In genomic region chr3:21414506-21414905, GRCh38 we compare ENCODE assay signal across 27 cellular contexts.
"Had no signal": no experiment of that assay in that cellular context is flagged by ENCODE, and none has a peak within 500 bp of the region (broad histone marks: within the 10 kb centered on the region; RNA-seq: fewer than 3 reads in every experiment).

No MANE protein-coding gene starts in this region.

- DNase-seq: activated B cell treated with CpG ODN at 0.5 μM for 24 hours; activated CD4-positive, alpha-beta memory T cell treated with anti-CD3 and anti-CD28 coated beads for 36 hours; activated CD4-positive, alpha-beta T cell treated with anti-CD3 and anti-CD28 coated beads for 4 hours; activated CD4-positive, alpha-beta T cell treated with anti-CD3 and anti-CD28 coated beads, Interleukin-2, amount 10 ng/mL, durations not matched to agents 24 days and 14 days; activated CD4-positive, alpha-beta T cell treated with anti-CD3 and anti-CD28 coated beads, Interleukin-2, amount 50 U/mL, for 1 hour; activated CD4-positive, alpha-beta T cell treated with anti-CD3 and anti-CD28 coated beads, Interleukin-2, amount 50 U/mL, for 4 hours; activated CD4-positive, CD25-positive, alpha-beta regulatory T cell treated with anti-CD3 and anti-CD28 coated beads, Interleukin-2, amount 50 U/mL, for 72 hours; activated CD8-positive, alpha-beta memory T cell treated with anti-CD3 and anti-CD28 coated beads, Interleukin-2, amount 50 U/mL, for 4 hours; activated CD8-positive, alpha-beta T cell treated with anti-CD3 and anti-CD28 coated beads for 36 hours; activated effector memory CD4-positive, alpha-beta T cell treated with Interleukin-2 at 50 U/mL for 16 hours; activated gamma-delta T cell; activated naive CD4-positive, alpha-beta T cell treated with anti-CD3 and anti-CD28 coated beads, Interleukin-2, amount 10 ng/mL, durations not matched to agents 7 days and 5 days; activated naive CD4-positive, alpha-beta T cell treated with Interleukin-2 at 50 U/mL for 16 hours; activated naive CD8-positive, alpha-beta T cell treated with anti-CD3 and anti-CD28 coated beads, Interleukin-2, amount 10 ng/mL, durations not matched to agents 7 days and 5 days; activated naive CD8-positive, alpha-beta T cell treated with anti-CD3 and anti-CD28 coated beads, Interleukin-2, amount 50 U/mL, for 24 hours; activated T-cell treated with anti-CD3 and anti-CD28 coated beads for 4 hours; activated T-cell treated with anti-CD3 and anti-CD28 coated beads, Interleukin-2, amount 50 U/mL, for 1 hour; activated T-cell treated with anti-CD3 and anti-CD28 coated beads, Interleukin-2, amount 50 U/mL, for 4 hours; amygdala; anterior cingulate cortex; central memory CD4-positive, alpha-beta T cell; T-helper 1 cell; T-helper 2 cell; T-helper 9 cell had no signal

- H3K9me3 ChIP-seq: ascending aorta had no signal

- H3K27me3 ChIP-seq: ascending aorta, cardiac muscle cell had no signal

- H3K4me3 ChIP-seq: ascending aorta, cardiac muscle cell had no signal

- H3K4me1 ChIP-seq: ascending aorta had no signal

- H3K36me3 ChIP-seq: cardiac muscle cell had no signal

- H3K27ac ChIP-seq: ascending aorta, cardiac muscle cell, VCaP had no signal

- ATAC-seq: activated CD8-positive, alpha-beta T cell treated with anti-CD3 and anti-CD28 coated beads for 36 hours; activated naive CD8-positive, alpha-beta T cell treated with anti-CD3 and anti-CD28 coated beads, Interleukin-2, amount 50 U/mL, for 24 hours; activated T-cell treated with anti-CD3 and anti-CD28 coated beads, Interleukin-2, amount 50 U/mL, for 4 hours had no signal
